ENCODE assay signal across 9 cellular contexts in genomic region chr1:34164510-34165381, GRCh38. TPM values are rescaled to one million over a fixed set of nuclear protein-coding genes. Genes with fewer than 3 reads are reported as not detected.
DNase-seq lines count a peak whose midpoint lies in the region; ATAC-seq, FAIRE-seq and TF ChIP-seq lines count a peak whose summit lies in the region.
"Had no signal": no experiment of that assay in that cellular context is flagged by ENCODE, and none has a peak within 500 bp of the region (broad histone marks: within the 10 kb centered on the region; RNA-seq: fewer than 3 reads in every experiment).

Gene CSMD2 (minus strand): TSS chr1:34165230. CDS start chr1:34165097, 133 bp downstream.

- WGBS in H9 (ENCODE audit: extremely low coverage, insufficient read length, low lambda C conversion rate): no CpG with 5 or more reads among the region's 91 CpGs
- 1 to 3% methylated on average over 76 to 91 of the region's 91 CpGs for WGBS in pancreas, 2 donors

- TF ChIP-seq CTCF in H9 (conservative IDR thresholded peaks at IDR 0.05) (no peak), foreskin keratinocyte (conservative IDR thresholded peaks at IDR 0.05) (peak; percentile 21), pancreas (IDR thresholded peaks at IDR 0.05) (no peak), mucosa of descending colon (IDR thresholded peaks at IDR 0.05) (no peak)

- peaks cover 5 to 11% (median 8%) of the 10 kb centered on the region in 3 experiments; a peak in 5 of 7 replicates for H3K36me3 Mint-ChIP-seq in H9 (ENCODE audit: insufficient read depth in 1 of 3, low read depth in 3 of 3)

- intact Hi-C loops in pancreas (cut with DNase I) (loop anchor here in 1 of 3 donors (10.0 kb wide), 1 partner anchor 530 kb away; no protein-coding TSS in a partner anchor), mucosa of descending colon (cut with DNase I, micrococcal nuclease) (no loop called here)

- no peak within 1 kb of the TSS for H4K91ac ChIP-seq in H9 (ENCODE audit: insufficient read length, low read depth, low read length)

- no peak within 1 kb of the TSS for H3K23ac ChIP-seq in H9 (ENCODE audit: insufficient read length, low read depth, low read length)

- peaks cover 36 to 43% of the 10 kb centered on the region in 2 experiments for H3K4me1 Mint-ChIP-seq in H9

- H3K79me1 ChIP-seq in H9 (ENCODE audit: insufficient read depth, low read depth, low read length, poor library complexity, severe bottlenecking): no peaks in the 10 kb centered on the region

- no peaks in the 10 kb centered on the region for H3K27me3 ChIP-seq in H9 (ENCODE audit: insufficient read depth, low read length)
- peaks cover 32% of the 10 kb centered on the region for H3K27me3 ChIP-seq in foreskin keratinocyte
- H3K27me3 ChIP-seq in pancreas: peaks cover 0 to 11% (median 2%) of the 10 kb centered on the region in 4 donors

- no peak for FAIRE-seq in pancreas (lab: Jason Lieb, UNC)

- DNase-seq in H9: peak; percentile 68
- DNase-seq in RPMI8226: peak; percentile 13
- peak in 1 of 2 donors; percentile 25 for DNase-seq in foreskin keratinocyte
- peak in 4 of 6 donors; percentile 17 to 74 (median 48) for DNase-seq in pancreas
- no peak for DNase-seq in GM19240 (ENCODE audit: insufficient read length, low spot score)
- no peak for DNase-seq in H4 (ENCODE audit: low spot score)
- DNase-seq in mucosa of descending colon: no peak

- no peak within 1 kb of the TSS for H3T11ph ChIP-seq in H9 (ENCODE audit: low read length)

- no peak within 1 kb of the TSS for H2AK5ac ChIP-seq in H9 (ENCODE audit: insufficient read length, low read length)

- H2BK15ac ChIP-seq in H9 (ENCODE audit: low read depth, low read length): no peak within 1 kb of the TSS

- no peak within 1 kb of the TSS for H3K4ac ChIP-seq in H9 (ENCODE audit: low read depth, low read length)

- H2BK12ac ChIP-seq in H9 (ENCODE audit: insufficient read length, low read depth, low read length): no peak within 1 kb of the TSS

- H4K5ac ChIP-seq in H9 (ENCODE audit: insufficient read length, low read depth, low read length): no peak within 1 kb of the TSS

- H3K9me3 ChIP-seq in H9 (ENCODE audit: control insufficient read depth, low read depth, low read length) (no peaks in the 10 kb centered on the region), pancreas (no peaks in the 10 kb centered on the region), mucosa of descending colon (no peaks in the 10 kb centered on the region)

- H4K8ac ChIP-seq in H9 (replicated peaks; ENCODE audit: insufficient read length, low read depth, low read length): no peak within 1 kb of the TSS

- peak within 1 kb of the TSS; percentile 99 for H3K4me2 ChIP-seq in H9 (ENCODE audit: insufficient read depth, insufficient read length, low read length)

- ATAC-seq in foreskin keratinocyte: peak; percentile 41
- peak in 3 of 4 donors; percentile 16 to 38 (median 26) for ATAC-seq in pancreas
- no peak for ATAC-seq in HG03025 (IDR thresholded peaks at IDR 0.05; ENCODE audit: low FRiP score, unreplicated experiment)
- ATAC-seq in mucosa of descending colon: no peak
- ATAC-seq: Panc1 had no signal

- no peaks in the 10 kb centered on the region for H3K36me3 ChIP-seq in pancreas
- H3K36me3 ChIP-seq in mucosa of descending colon (ENCODE audit: low read depth): no peaks in the 10 kb centered on the region

- H3K23me2 ChIP-seq in H9 (ENCODE audit: insufficient read length, low read depth, low read length, poor library complexity, severe bottlenecking): peaks cover 43% of the 10 kb centered on the region

- H3K9me3 Mint-ChIP-seq in H9: peaks cover 0 to 2% of the 10 kb centered on the region in 2 experiments; a peak in 1 of 5 replicates

- H3K4me3 ChIP-seq in pancreas: peak within 1 kb of the TSS; percentile 18 to 50 (median 25)
- no peak within 1 kb of the TSS for H3K4me3 ChIP-seq in mucosa of descending colon

- peaks cover 2% of the 10 kb centered on the region; the same call in 1 of the 2 replicates for H3K79me2 ChIP-seq in H9 (ENCODE audit: insufficient read depth, low read length)

- H2BK120ac ChIP-seq in H9 (ENCODE audit: low read depth, low read length, poor library complexity, severe bottlenecking): no peak within 1 kb of the TSS

- H3K14ac ChIP-seq in H9 (ENCODE audit: insufficient read depth, low read length): peak within 1 kb of the TSS; percentile 30

- peak within 1 kb of the TSS; percentile 41 for H3K9ac ChIP-seq in H9 (ENCODE audit: extremely low read depth, insufficient read length, low read length)

- H3K27ac ChIP-seq in H9 (ENCODE audit: insufficient read length, low read depth, low read length) (no peak within 1 kb of the TSS), foreskin keratinocyte (no peak within 1 kb of the TSS), pancreas (peak within 1 kb of the TSS in 1 of 4 donors; percentile 23)

- H3K4me1 ChIP-seq in H9 (ENCODE audit: insufficient read depth, low read length) (peaks cover 8% of the 10 kb centered on the region; the same call in 1 of the 2 replicates), foreskin keratinocyte (peaks cover 5% of the 10 kb centered on the region), pancreas (peaks cover 0 to 7% (median 3%) of the 10 kb centered on the region in 3 donors), mucosa of descending colon (ENCODE audit: low read depth) (peaks cover 8% of the 10 kb centered on the region)

- H3K27me3 Mint-ChIP-seq in H9 (ENCODE audit: low read depth): peaks cover 41% of the 10 kb centered on the region

- no peak within 1 kb of the TSS for H3K56ac ChIP-seq in H9 (ENCODE audit: insufficient read length, low read depth, low read length)

- peak within 1 kb of the TSS; percentile 76 to 93 for H3K4me3 Mint-ChIP-seq in H9

- no peak within 1 kb of the TSS for H2BK5ac ChIP-seq in H9 (ENCODE audit: insufficient read length, low read length)

- H3K27ac Mint-ChIP-seq in H9: peak within 1 kb of the TSS in 2 of 3 experiments; percentile 75 to 93; a peak in 5 of 7 replicates

- H4K20me1 ChIP-seq in H9 (ENCODE audit: control insufficient read depth, insufficient read depth, insufficient read length): no peaks in the 10 kb centered on the region

- no peak within 1 kb of the TSS for H3K18ac ChIP-seq in H9 (ENCODE audit: insufficient read length, low read depth, low read length)

- no peak within 1 kb of the TSS for H2AFZ ChIP-seq in H9 (ENCODE audit: low read length)

- no peak within 1 kb of the TSS for H2BK20ac ChIP-seq in H9 (ENCODE audit: low read depth, low read length, poor library complexity, severe bottlenecking)

RNA-seq across cellular contexts. Expression of gene CSMD2, which starts in this region (rescaled TPM):
- total RNA-seq in H9 (2021) (5.2 and 6.4 TPM in 2 replicates), foreskin keratinocyte (1.9 and 3.5 TPM in 2 replicates), pancreas (1 to 10 TPM in 1 of 6 donors, under 1 TPM in 5; 0.04 to 2.0 (median 0.39) TPM), mucosa of descending colon (under 1 TPM; 0.12 to 0.41 (median 0.28) TPM)
- polyA plus RNA-seq in foreskin keratinocyte (1.1 and 1.4 TPM in 2 replicates), pancreas (under 1 TPM; 0.09 to 0.38 TPM)
- total RNA-seq in H4 (2014; rRNA removed; shearing (Covaris generic)): not detected in 2 replicates

Comparison
In these comparisons a context has a peak if more than half of its experiments do, and no peak if none do; other contexts are left out.
1. DNase-seq: peak in H9 (single experiment), RPMI8226 (single experiment) and pancreas (4 of 6); none in GM19240 (single experiment), H4 (single experiment) and mucosa of descending colon (0 of 3).
2. ATAC-seq: peak in foreskin keratinocyte (single experiment) and pancreas (3 of 4); none in HG03025 (single experiment) and mucosa of descending colon (single experiment).